1 cellular context compared by ENCODE assay signal in genomic region chr7:136245327-136246004, GRCh38.
TF ChIP-seq lines count a peak whose summit lies in the region.

No MANE protein-coding gene starts in this region.

TF ChIP-seq in K562, 482 proteins besides CTCF, POLR2A, EP300 and RAD21 (continued from another document and continues in another):
- no peak for TF ChIP-seq NR4A1 (CRISPR knock-in tag; IDR thresholded peaks at IDR 0.05)
- TF ChIP-seq NR4A1 (tag; IDR thresholded peaks at IDR 0.05) = no peak
- no peak for TF ChIP-seq ZNF280A (IDR thresholded peaks at IDR 0.05; ENCODE audit: low read depth, partially characterized antibody)
- TF ChIP-seq STAG1 (CRISPR knock-in tag; IDR thresholded peaks at IDR 0.05; ENCODE audit: borderline replicate concordance) = no peak
- 0 out of 2 replicates have a peak, but pooled peaks have one; percentile 42 for TF ChIP-seq ERF (CRISPR knock-in tag; IDR thresholded peaks at IDR 0.05)
- TF ChIP-seq RAD51 (IDR thresholded peaks at IDR 0.05; ENCODE audit: borderline replicate concordance, low read depth) = no peak
- TF ChIP-seq SFPQ (IDR thresholded peaks at IDR 0.05; ENCODE audit: low read depth, low read length) = no peak
- no peak for TF ChIP-seq CBX2 (IDR thresholded peaks at IDR 0.05; ENCODE audit: insufficient read depth, low read length, poor library complexity, severe bottlenecking)
- TF ChIP-seq ZNF197 (CRISPR knock-in tag; IDR thresholded peaks at IDR 0.05; ENCODE audit: low read depth) = peak; percentile 71; the same call in 1 of the 2 replicates
- no peak for TF ChIP-seq HNRNPH1 (optimal IDR thresholded peaks at IDR 0.05; ENCODE audit: low read depth, low read length)
- TF ChIP-seq GTF2A2 (tag; IDR thresholded peaks at IDR 0.05) = no peak
- no peak for TF ChIP-seq ESRRA (IDR thresholded peaks at IDR 0.05; ENCODE audit: borderline replicate concordance, low read depth)
- no peak for TF ChIP-seq SMARCB1 (IDR thresholded peaks at IDR 0.05; ENCODE audit: insufficient read length, low read depth)
- no peak for TF ChIP-seq HDAC8 (tag; IDR thresholded peaks at IDR 0.05)
- TF ChIP-seq TRIM25 (IDR thresholded peaks at IDR 0.05; ENCODE audit: borderline replicate concordance) = no peak
- no peak for TF ChIP-seq MEF2D (tag; conservative IDR thresholded peaks at IDR 0.05; ENCODE audit: low read depth)
- TF ChIP-seq ARID2 (IDR thresholded peaks at IDR 0.05) = no peak
- TF ChIP-seq ZNF280B (CRISPR knock-in tag; IDR thresholded peaks at IDR 0.05) = no peak
- no peak for TF ChIP-seq TCFL5 (CRISPR knock-in tag; conservative IDR thresholded peaks at IDR 0.05)
- TF ChIP-seq ZSCAN29 (IDR thresholded peaks at IDR 0.05) = no peak
- no peak for TF ChIP-seq ZNF23 (CRISPR knock-in tag; IDR thresholded peaks at IDR 0.05)
- TF ChIP-seq ZNF589 (CRISPR knock-in tag; IDR thresholded peaks at IDR 0.05; ENCODE audit: low read depth) = peak; percentile 43; the same call in 1 of the 2 replicates
- TF ChIP-seq DLX4 (CRISPR knock-in tag; IDR thresholded peaks at IDR 0.05) = no peak
- TF ChIP-seq NONO (IDR thresholded peaks at IDR 0.05; ENCODE audit: low read depth in 2 of 2, low read length in 1 of 2) = no peak
- peak; percentile 61 for TF ChIP-seq ETV1 (tag; conservative IDR thresholded peaks at IDR 0.05; ENCODE audit: low read depth)
- TF ChIP-seq NKRF (IDR thresholded peaks at IDR 0.05; ENCODE audit: borderline replicate concordance) = no peak
- TF ChIP-seq TSC22D4 (tag; IDR thresholded peaks at IDR 0.05) = no peak
- no peak for TF ChIP-seq ZNF75A (CRISPR knock-in tag; IDR thresholded peaks at IDR 0.05)
- TF ChIP-seq HNRNPUL1 (IDR thresholded peaks at IDR 0.05; ENCODE audit: low read length) = no peak
- no peak for TF ChIP-seq ZNF583 (CRISPR knock-in tag; IDR thresholded peaks at IDR 0.05)
- no peak for TF ChIP-seq MTF1 (CRISPR knock-in tag; IDR thresholded peaks at IDR 0.05; ENCODE audit: borderline replicate concordance)
- no peak for TF ChIP-seq SNRNP70 (optimal IDR thresholded peaks at IDR 0.05; ENCODE audit: low read depth, low read length)
- no peak for TF ChIP-seq FOXP1 (CRISPR knock-in tag; IDR thresholded peaks at IDR 0.05)
- TF ChIP-seq ZBED1 (IDR thresholded peaks at IDR 0.05) = no peak; the same call in 1 of the 2 replicates
- TF ChIP-seq ZNF717 (CRISPR knock-in tag; IDR thresholded peaks at IDR 0.05) = no peak
- TF ChIP-seq MXD1 (CRISPR knock-in tag; IDR thresholded peaks at IDR 0.05; ENCODE audit: borderline replicate concordance, poor library complexity, severe bottlenecking) = no peak
- TF ChIP-seq ZNF232 (CRISPR knock-in tag; IDR thresholded peaks at IDR 0.05) = no peak
- no peak for TF ChIP-seq FIP1L1 (IDR thresholded peaks at IDR 0.05; ENCODE audit: low read depth, low read length, poor library complexity, severe bottlenecking)
- TF ChIP-seq ZNF780A (CRISPR knock-in tag; IDR thresholded peaks at IDR 0.05) = no peak
- no peak for TF ChIP-seq ZNF274 (IDR thresholded peaks at IDR 0.05; ENCODE audit: borderline replicate concordance, low read depth, low read length)
- no peak for TF ChIP-seq YY1 (IDR thresholded peaks at IDR 0.05; ENCODE audit: borderline replicate concordance in 1 of 3, control insufficient read depth in 1 of 3, extremely low read depth in 1 of 3, insufficient read depth in 3 of 3, insufficient read length in 1 of 3, insufficient replicate concordance in 2 of 3, low read depth in 1 of 3, low read length in 2 of 3)
- 0 out of 4 replicates have a peak, but pooled peaks of 1 of the 2 experiments have one; percentile 27 for TF ChIP-seq MAZ (CRISPR knock-in tag; conservative IDR thresholded peaks at IDR 0.05 in 1 of 2, IDR thresholded peaks at IDR 0.05 in 1 of 2)
- TF ChIP-seq IRF9 (tag; IDR thresholded peaks at IDR 0.05) = no peak
- 0 out of 2 replicates have a peak, but pooled peaks have one; percentile 22 for TF ChIP-seq MYC (IDR thresholded peaks at IDR 0.05; ENCODE audit: low read depth, low read length)
- TF ChIP-seq MYC (CRISPR knock-in tag; IDR thresholded peaks at IDR 0.05; ENCODE audit: borderline replicate concordance, low read depth) = no peak
- no peak for TF ChIP-seq SREBF2 (CRISPR knock-in tag; IDR thresholded peaks at IDR 0.05)
- TF ChIP-seq GTF2E2 (tag; IDR thresholded peaks at IDR 0.05) = no peak
- TF ChIP-seq ZC3H11A (IDR thresholded peaks at IDR 0.05; ENCODE audit: low read depth, low read length) = no peak
- TF ChIP-seq ZBTB26 (CRISPR knock-in tag; IDR thresholded peaks at IDR 0.05) = no peak
- TF ChIP-seq L3MBTL2 (IDR thresholded peaks at IDR 0.05) = peak; percentile 53; the same call in 1 of the 2 replicates
- TF ChIP-seq POLR2G (IDR thresholded peaks at IDR 0.05; ENCODE audit: low read depth, low read length) = no peak
- TF ChIP-seq TSHZ1 (CRISPR knock-in tag; IDR thresholded peaks at IDR 0.05) = no peak
- no peak for TF ChIP-seq HIVEP1 (CRISPR knock-in tag; IDR thresholded peaks at IDR 0.05)
- TF ChIP-seq ZNF24 (IDR thresholded peaks at IDR 0.05) = no peak
- TF ChIP-seq POLR2H (tag; IDR thresholded peaks at IDR 0.05; ENCODE audit: low read depth) = no peak
